Comparison of ENCODE assay signal across 13 cellular contexts in genomic region chr4:142408003-142408441, GRCh38.
A peak's percentile ranks its signal among the peaks of the same experiment; 100 is the strongest.
DNase-seq lines count a peak whose midpoint lies in the region; ATAC-seq and TF ChIP-seq lines count a peak whose summit lies in the region.
"Had no signal": no experiment of that assay in that cellular context is flagged by ENCODE, and none has a peak within 500 bp of the region (broad histone marks: within the 10 kb centered on the region; RNA-seq: fewer than 3 reads in every experiment).

No MANE protein-coding gene starts in this region.

- CTCF ChIA-PET in activated CD4-positive, alpha-beta memory T cell treated with anti-CD3 and anti-CD28 coated beads, Interleukin-2, amount 10 ng/mL, durations not matched to agents 7 days and 5 days (lab: Charles Lee) = interaction anchor here (3.5 to 5.3 kb wide), 3 partner anchors 9 to 54 kb away, joined by 15 to 65 read pairs (median 34); no protein-coding TSS in a partner anchor

- ATAC-seq in GM23338 (no peak), HG02588 (IDR thresholded peaks at IDR 0.05; ENCODE audit: unreplicated experiment) (no peak)

- H3F3A ChIP-seq in GM23338 (replicated peaks; ENCODE audit: low read depth) = no peaks in the 10 kb centered on the region

- no peaks in the 10 kb centered on the region for H3K9me2 ChIP-seq in GM23338 (ENCODE audit: insufficient read depth)

- H3K27me3 Mint-ChIP-seq in GM23338 (ENCODE audit: insufficient read depth, low read depth, poor library complexity) = no peaks in the 10 kb centered on the region
- H3K27me3 Mint-ChIP-seq in activated CD4-positive, alpha-beta memory T cell treated with anti-CD3 and anti-CD28 coated beads, Interleukin-2, amount 10 ng/mL, durations not matched to agents 7 days and 5 days = no peaks in the 10 kb centered on the region
- H3K27me3 Mint-ChIP-seq: activated B cell treated with CpG ODN at 0.5 μM for 24 hours had no signal

- no peak overlapping the region for H3K4me3 Mint-ChIP-seq in GM23338
- no peak overlapping the region for H3K4me3 Mint-ChIP-seq in activated CD4-positive, alpha-beta memory T cell treated with anti-CD3 and anti-CD28 coated beads, Interleukin-2, amount 10 ng/mL, durations not matched to agents 7 days and 5 days
- H3K4me3 Mint-ChIP-seq: activated B cell treated with CpG ODN at 0.5 μM for 24 hours had no signal

- H3K27ac Mint-ChIP-seq in GM23338 = no peak overlapping the region
- peak overlapping the region; percentile 99 for H3K27ac Mint-ChIP-seq in activated CD4-positive, alpha-beta memory T cell treated with anti-CD3 and anti-CD28 coated beads, Interleukin-2, amount 10 ng/mL, durations not matched to agents 7 days and 5 days
- H3K27ac Mint-ChIP-seq: activated B cell treated with CpG ODN at 0.5 μM for 24 hours had no signal

- H3K4me3 ChIP-seq in ACC112 (ENCODE audit: low read depth, low read length) = no peak overlapping the region
- no peak overlapping the region for H3K4me3 ChIP-seq in GM23338
- H3K4me3 ChIP-seq in fibroblast of villous mesenchyme (ENCODE audit: low read depth, low read length) = no peak overlapping the region
- H3K4me3 ChIP-seq: cardiac muscle cell, tibial nerve had no signal

- POLR2A ChIA-PET in activated CD4-positive, alpha-beta memory T cell treated with anti-CD3 and anti-CD28 coated beads, Interleukin-2, amount 10 ng/mL, durations not matched to agents 7 days and 5 days (lab: Charles Lee) = interaction anchor here (0.6 to 11.1 kb wide), 16 partner anchors 8 to 811 kb away, joined by 3 to 291 read pairs (median 15); no protein-coding TSS in a partner anchor

- H3K9me3 Mint-ChIP-seq in GM23338 = no peaks in the 10 kb centered on the region
- H3K9me3 Mint-ChIP-seq in activated CD4-positive, alpha-beta memory T cell treated with anti-CD3 and anti-CD28 coated beads, Interleukin-2, amount 10 ng/mL, durations not matched to agents 7 days and 5 days = no peaks in the 10 kb centered on the region
- H3K9me3 Mint-ChIP-seq: activated B cell treated with CpG ODN at 0.5 μM for 24 hours had no signal

- H3K27ac ChIP-seq in ACC112 (ENCODE audit: low read depth, low read length) (peak overlapping the region; percentile 92), GM23338 (ENCODE audit: low read depth) (peak overlapping the region; percentile 42; the same call in 1 of the 2 replicates), caudate nucleus (ENCODE audit: low read depth, low read length) (no peak overlapping the region)
- H3K27ac ChIP-seq: cardiac muscle cell, tibial nerve had no signal

- peaks cover 33% of the 10 kb centered on the region for H3K4me1 Mint-ChIP-seq in GM23338
- H3K4me1 Mint-ChIP-seq in activated CD4-positive, alpha-beta memory T cell treated with anti-CD3 and anti-CD28 coated beads, Interleukin-2, amount 10 ng/mL, durations not matched to agents 7 days and 5 days = peaks cover 51% of the 10 kb centered on the region

- H2AFZ ChIP-seq in ACC112 (ENCODE audit: low read length, unreplicated experiment) (no peak overlapping the region), GM23338 (no peak overlapping the region)

- H3K79me2 ChIP-seq in ACC112 (ENCODE audit: control insufficient read depth, insufficient read depth, low read length, unreplicated experiment) (peaks cover 4% of the 10 kb centered on the region), GM23338 (replicated peaks; ENCODE audit: insufficient read depth) (no peaks in the 10 kb centered on the region)

- DNase-seq in GM23338 (ENCODE audit: low spot score) = peak; percentile 35
- DNase-seq in activated CD4-positive, alpha-beta memory T cell treated with anti-CD3 and anti-CD28 coated beads, Interleukin-2, amount 10 ng/mL, durations not matched to agents 7 days and 5 days = no peak
- peak; percentile 35 for DNase-seq in fibroblast of villous mesenchyme (ENCODE audit: low read depth)
- DNase-seq in caudate nucleus (lab: John Stamatoyannopoulos, UW) = no peak
- DNase-seq in HuH-7 (ENCODE audit: low spot score) = no peak
- no peak for DNase-seq in foreskin melanocyte
- DNase-seq: activated B cell treated with CpG ODN at 0.5 μM for 24 hours; NCI-H1436; stimulated activated CD4-positive, alpha-beta T cell treated with anti-CD3 and anti-CD28 coated beads, Interleukin-2, amount 100 ng/mL, for 48 hours had no signal

- H3K36me3 ChIP-seq in ACC112 (ENCODE audit: insufficient read depth, low read length) (no peaks in the 10 kb centered on the region), GM23338 (ENCODE audit: insufficient read depth) (no peaks in the 10 kb centered on the region)
- H3K36me3 ChIP-seq: cardiac muscle cell, tibial nerve had no signal

- TF ChIP-seq CTCF in GM23338 (conservative IDR thresholded peaks at IDR 0.05; ENCODE audit: low read depth in 2 of 2) (no peak), fibroblast of villous mesenchyme (IDR thresholded peaks at IDR 0.05; ENCODE audit: insufficient read depth, low read depth, low read length) (no peak)

- H3K4me1 ChIP-seq in ACC112 (ENCODE audit: control insufficient read depth, insufficient read depth, low read length, unreplicated experiment) = peaks cover 37% of the 10 kb centered on the region
- H3K4me1 ChIP-seq in GM23338 (ENCODE audit: insufficient read depth) = peaks cover 29% of the 10 kb centered on the region

- H3K27me3 ChIP-seq in ACC112 (ENCODE audit: insufficient read depth, low read length) (no peaks in the 10 kb centered on the region), GM23338 (ENCODE audit: insufficient read depth) (no peaks in the 10 kb centered on the region)
- H3K27me3 ChIP-seq: cardiac muscle cell, tibial nerve had no signal

- no peak overlapping the region for H3K4me2 ChIP-seq in GM23338

- no peaks in the 10 kb centered on the region for H4K20me1 ChIP-seq in GM23338 (replicated peaks; ENCODE audit: insufficient read depth)

- H3K36me3 Mint-ChIP-seq in GM23338 (ENCODE audit: low read depth) = no peaks in the 10 kb centered on the region
- peaks cover 2% of the 10 kb centered on the region for H3K36me3 Mint-ChIP-seq in activated CD4-positive, alpha-beta memory T cell treated with anti-CD3 and anti-CD28 coated beads, Interleukin-2, amount 10 ng/mL, durations not matched to agents 7 days and 5 days (ENCODE audit: low read depth)

TF ChIP-seq in GM23338, 12 proteins besides CTCF, POLR2A, EP300 and RAD21 (continues in another document):
- TF ChIP-seq JUNB (IDR thresholded peaks at IDR 0.05; ENCODE audit: unreplicated experiment) (no peak), POLR2AphosphoS5 (IDR thresholded peaks at IDR 0.05; ENCODE audit: low read depth) (no peak), ZNF462 (CRISPR knock-in tag; IDR thresholded peaks at IDR 0.05) (no peak), NANOG (IDR thresholded peaks at IDR 0.05; ENCODE audit: borderline replicate concordance) (no peak), EZH2 (IDR thresholded peaks at IDR 0.05; ENCODE audit: low read depth, unreplicated experiment) (no peak), ZNF114 (CRISPR knock-in tag; IDR thresholded peaks at IDR 0.05) (no peak)

Comparison
In these comparisons a context has a peak if more than half of its experiments do, and no peak if none do; other contexts are left out.
1. DNase-seq: peak in GM23338 (single experiment) and fibroblast of villous mesenchyme (single experiment); none in activated CD4-positive, alpha-beta memory T cell treated with anti-CD3 and anti-CD28 coated beads, Interleukin-2, amount 10 ng/mL, durations not matched to agents 7 days and 5 days (single experiment), caudate nucleus (0 of 61), HuH-7 (single experiment) and foreskin melanocyte (single experiment).